ENCODE assay signal across 8 cellular contexts in the genomic region with DNA sequence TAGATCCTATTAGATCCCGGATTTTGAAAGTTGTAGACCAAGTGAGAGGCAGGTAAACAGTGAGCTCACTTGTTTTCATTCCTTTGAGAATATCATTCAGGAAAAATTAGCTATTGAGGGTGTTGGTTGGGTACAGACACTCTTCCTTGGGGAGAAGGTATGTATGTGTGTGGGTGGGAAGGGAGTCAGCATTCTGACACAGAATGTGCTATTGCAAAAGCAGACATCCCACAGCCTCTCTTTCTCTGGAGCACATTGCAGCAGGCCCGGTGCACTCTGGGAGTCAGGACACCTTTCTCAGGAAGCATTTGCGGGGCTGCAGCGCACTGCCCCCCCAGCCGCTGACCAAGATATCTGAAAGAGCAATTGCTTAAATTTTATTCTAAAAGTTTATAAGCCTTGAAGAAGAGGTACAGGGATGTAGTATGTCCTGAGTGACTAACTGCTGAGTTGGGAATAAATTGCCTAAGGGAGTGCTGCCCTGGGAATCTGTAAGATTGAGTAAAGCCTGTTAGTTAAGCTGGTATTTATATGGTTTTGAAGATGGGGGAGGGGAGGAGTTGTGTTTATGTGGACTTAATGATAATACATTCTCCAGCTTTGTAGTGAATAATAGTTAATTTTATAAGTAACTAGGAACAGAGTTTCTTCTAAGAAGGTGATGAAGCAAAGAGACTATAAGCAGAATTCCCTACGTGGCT. TPM values are rescaled to one million over a fixed set of nuclear protein-coding genes. Genes with fewer than 3 reads are reported as not detected.
DNase-seq lines count a peak whose midpoint lies in the region; ATAC-seq and TF ChIP-seq lines count a peak whose summit lies in the region.
"Had no signal": no experiment of that assay in that cellular context is flagged by ENCODE, and none has a peak within 500 bp of the region (broad histone marks: within the 10 kb centered on the region; RNA-seq: fewer than 3 reads in every experiment).

No MANE protein-coding gene starts in this region.

- in situ Hi-C loops in GM23248 (cut with MboI) = no loop called here

- H3K79me2 ChIP-seq in GM23248 (ENCODE audit: insufficient read depth) = peaks cover 33% of the 10 kb centered on the region
- H3K79me2 ChIP-seq in SU-DHL-6 (ENCODE audit: insufficient read depth, low read length) = peaks cover 100% of the 10 kb centered on the region
- H3K79me2 ChIP-seq in smooth muscle cell (ENCODE audit: low read depth) = peaks cover 89% of the 10 kb centered on the region

- DNase-seq in GM23248 (peak; percentile 88), fibroblast of gingiva (ENCODE audit: low read depth) (peak; percentile 52), smooth muscle cell (lab: John Stamatoyannopoulos, UW; ENCODE audit: unreplicated experiment) (peak; percentile 4)

- H3K4me3 ChIP-seq in GM23248 (peak overlapping the region; percentile 29), SU-DHL-6 (ENCODE audit: insufficient read depth, low read length, poor library complexity, severe bottlenecking) (no peak overlapping the region), smooth muscle cell (no peak overlapping the region)
- H3K4me3 ChIP-seq: gastroesophageal sphincter had no signal

- H3K36me3 ChIP-seq in GM23248 (ENCODE audit: low read depth) (no peaks in the 10 kb centered on the region), SU-DHL-6 (ENCODE audit: low read length) (no peaks in the 10 kb centered on the region), smooth muscle cell (ENCODE audit: low read depth) (no peaks in the 10 kb centered on the region)
- H3K36me3 ChIP-seq: gastroesophageal sphincter had no signal

- H4K20me1 ChIP-seq in GM23248 (ENCODE audit: insufficient read depth) (no peaks in the 10 kb centered on the region), SU-DHL-6 (ENCODE audit: low read depth, low read length) (peaks cover 23% of the 10 kb centered on the region; the same call in 1 of the 2 replicates), smooth muscle cell (ENCODE audit: low read depth) (peaks cover 87% of the 10 kb centered on the region)

- no peaks in the 10 kb centered on the region for H3K9me3 ChIP-seq in GM23248 (ENCODE audit: low read depth)
- no peaks in the 10 kb centered on the region for H3K9me3 ChIP-seq in SU-DHL-6 (ENCODE audit: insufficient read depth, low read length)
- H3K9me3 ChIP-seq in smooth muscle cell (replicated peaks; ENCODE audit: low read depth) = no peaks in the 10 kb centered on the region
- H3K9me3 ChIP-seq: gastroesophageal sphincter had no signal

- no peaks in the 10 kb centered on the region for H3K27me3 ChIP-seq in GM23248 (replicated peaks; ENCODE audit: insufficient read depth)
- no peaks in the 10 kb centered on the region for H3K27me3 ChIP-seq in SU-DHL-6 (ENCODE audit: low read length)
- no peaks in the 10 kb centered on the region for H3K27me3 ChIP-seq in smooth muscle cell (ENCODE audit: low read depth)
- H3K27me3 ChIP-seq: gastroesophageal sphincter had no signal

- peak overlapping the region; percentile 66 for H3K4me2 ChIP-seq in GM23248 (ENCODE audit: unreplicated experiment)
- peak overlapping the region; percentile 99 for H3K4me2 ChIP-seq in SU-DHL-6 (ENCODE audit: low read depth, low read length, poor library complexity, severe bottlenecking)
- peak overlapping the region; percentile 76 for H3K4me2 ChIP-seq in smooth muscle cell

- ATAC-seq in GM18868 (IDR thresholded peaks at IDR 0.05; ENCODE audit: unreplicated experiment) = no peak
- no peak for ATAC-seq in GM21529 (IDR thresholded peaks at IDR 0.05; ENCODE audit: unreplicated experiment)
- no peak for ATAC-seq in GM18520 (IDR thresholded peaks at IDR 0.05; ENCODE audit: unreplicated experiment)
- ATAC-seq: gastroesophageal sphincter had no signal

- H2AFZ ChIP-seq in GM23248 (no peak overlapping the region), SU-DHL-6 (ENCODE audit: low read depth, low read length, severe bottlenecking) (no peak overlapping the region), smooth muscle cell (ENCODE audit: low read depth) (no peak overlapping the region)

- no peaks in the 10 kb centered on the region for H3K9me2 ChIP-seq in GM23248 (ENCODE audit: insufficient read depth)
- H3K9me2 ChIP-seq in SU-DHL-6 (replicated peaks; ENCODE audit: insufficient read depth, low read length) = no peaks in the 10 kb centered on the region

- H3F3A ChIP-seq in GM23248 (ENCODE audit: insufficient read depth) (peaks cover 38% of the 10 kb centered on the region), SU-DHL-6 (ENCODE audit: insufficient read depth) (peaks cover 22% of the 10 kb centered on the region), smooth muscle cell (ENCODE audit: low read depth) (peaks cover 10% of the 10 kb centered on the region)

- peak overlapping the region; percentile 81 for H3K27ac ChIP-seq in GM23248
- H3K27ac ChIP-seq in SU-DHL-6 (ENCODE audit: low read depth, low read length) = peak overlapping the region; percentile 98; the same call in 1 of the 2 replicates
- peak overlapping the region; percentile 85 for H3K27ac ChIP-seq in smooth muscle cell (ENCODE audit: low read depth)

- H3K9ac ChIP-seq in GM23248 (peak overlapping the region; percentile 26; the same call in 1 of the 2 replicates), SU-DHL-6 (ENCODE audit: low read length) (no peak overlapping the region), smooth muscle cell (ENCODE audit: low read depth) (peak overlapping the region; percentile 33)

- TF ChIP-seq CTCF in SU-DHL-6 (IDR thresholded peaks at IDR 0.05; ENCODE audit: insufficient read depth, low read length, poor library complexity, severe bottlenecking) (no peak), smooth muscle cell (IDR thresholded peaks at IDR 0.05; ENCODE audit: borderline replicate concordance, insufficient read depth, poor library complexity, severe bottlenecking) (no peak)

- peaks cover 49% of the 10 kb centered on the region for H3K4me1 ChIP-seq in GM23248 (ENCODE audit: insufficient read depth)
- peaks cover 17% of the 10 kb centered on the region for H3K4me1 ChIP-seq in smooth muscle cell (ENCODE audit: low read depth)

- WGBS in GM23248 (ENCODE audit: low coverage in 1 of 2, low lambda C conversion rate in 2 of 2, missing lambda C conversion rate in 2 of 2), 2 experiments = 60 to 64% methylated on average over 6 of the region's 6 CpGs
- 53% methylated on average over 6 of the region's 6 CpGs for WGBS in smooth muscle cell (ENCODE audit: low lambda C conversion rate)

RNA-seq across cellular contexts. Expression of a gene that starts 5.2 kb away (rescaled TPM):
- 9.9 and 14.8 TPM in 2 replicates for total RNA-seq in GM23248 (2014; rRNA removed; shearing (Covaris generic))
- polyA plus RNA-seq in GM23248 (2016; fragmentation: Nextera tagmentation; extraction: Ambion mirVana) = 10.3 and 10.4 TPM in 2 replicates
- total RNA-seq in smooth muscle cell = 81.2 and 85.1 TPM in 2 replicates
- polyA plus RNA-seq in smooth muscle cell = 15.7 and 34.2 TPM in 2 replicates

Comparison
In these comparisons a context has a peak if more than half of its experiments do, and no peak if none do; other contexts are left out.
1. DNase-seq: peak in every context shown above with its lines; median percentile 88 in GM23248; 52 in fibroblast of gingiva; 4 in smooth muscle cell.